Comparison of ENCODE assay signal across 8 cellular contexts in the genomic region with DNA sequence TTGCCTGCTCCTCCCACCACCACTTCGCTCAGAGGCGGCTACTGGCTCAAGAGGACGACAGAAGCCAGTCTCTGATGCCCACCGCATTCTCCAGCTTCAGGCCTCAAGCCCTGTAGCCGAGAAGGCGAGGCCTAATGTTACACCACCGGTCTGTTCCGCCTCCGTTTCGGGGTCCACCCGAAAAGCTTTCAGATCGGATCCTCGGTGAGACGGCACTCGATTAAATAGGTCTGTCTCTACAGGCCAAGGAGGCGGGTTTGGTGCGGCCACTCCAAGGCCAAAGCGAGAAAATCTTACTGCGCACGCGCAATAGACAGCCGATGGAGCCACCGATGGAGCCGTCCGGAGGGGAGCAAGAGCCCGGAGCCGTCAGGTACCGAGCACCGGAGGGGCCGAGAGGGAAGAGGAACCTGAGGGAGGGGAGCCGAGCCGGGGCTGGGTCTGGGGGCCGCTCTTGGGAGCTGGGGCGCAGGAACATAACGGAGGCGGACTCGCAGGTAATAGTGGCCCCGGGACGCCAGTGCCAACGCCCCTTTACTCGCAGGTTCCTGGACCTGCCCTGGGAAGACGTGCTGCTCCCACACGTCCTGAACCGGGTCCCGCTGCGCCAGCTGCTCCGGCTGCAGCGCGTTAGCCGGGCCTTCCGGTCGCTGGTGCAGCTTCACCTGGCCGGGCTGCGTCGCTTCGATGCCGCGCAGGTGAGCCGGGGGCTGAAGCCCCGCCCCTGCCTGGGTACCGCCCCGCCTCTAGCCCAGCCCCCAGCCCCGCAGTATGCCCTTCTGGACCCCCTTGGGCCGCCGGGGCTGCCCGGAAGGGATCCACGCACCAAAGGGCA. TPM values are rescaled to one million over a fixed set of nuclear protein-coding genes. Genes with fewer than 3 reads are reported as not detected.
A peak's percentile ranks its signal among the peaks of the same experiment; 100 is the strongest.
DNase-seq lines count a peak whose midpoint lies in the region; ATAC-seq and TF ChIP-seq lines count a peak whose summit lies in the region.

A gene with protein sequence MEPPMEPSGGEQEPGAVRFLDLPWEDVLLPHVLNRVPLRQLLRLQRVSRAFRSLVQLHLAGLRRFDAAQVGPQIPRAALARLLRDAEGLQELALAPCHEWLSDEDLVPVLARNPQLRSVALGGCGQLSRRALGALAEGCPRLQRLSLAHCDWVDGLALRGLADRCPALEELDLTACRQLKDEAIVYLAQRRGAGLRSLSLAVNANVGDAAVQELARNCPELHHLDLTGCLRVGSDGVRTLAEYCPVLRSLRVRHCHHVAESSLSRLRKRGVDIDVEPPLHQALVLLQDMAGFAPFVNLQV (plus strand): TSS at position 27 of the 835 bp plus-strand sequence. CDS start 294 bp downstream, at position 321.

- H4K20me1 ChIP-seq in BLaER1 treated with 17β-estradiol and CSF1 and Interleukin-3, amounts not matched to agents 10 nM and 100 nM: peaks cover 5 to 42% (median 26%) of the 10 kb centered on the region in 11 experiments; a peak in 16 of 22 replicates

- H3K27ac ChIP-seq in BLaER1 treated with 17β-estradiol and CSF1 and Interleukin-3, amounts not matched to agents 10 nM and 100 nM: peak within 1 kb of the TSS; percentile 72 to 86 (median 79)
- H3K27ac ChIP-seq in left lung: peak within 1 kb of the TSS; percentile 90 to 91

- intact Hi-C loops in left lung (cut with DNase I): no loop called here

- peak; percentile 71 for ATAC-seq in GM19372 (IDR thresholded peaks at IDR 0.05; ENCODE audit: low read depth, unreplicated experiment)
- ATAC-seq in HG03558 (IDR thresholded peaks at IDR 0.05; ENCODE audit: extremely low read depth, unreplicated experiment): peak; percentile 39
- ATAC-seq in left lung: peak; percentile 80

- peak within 1 kb of the TSS; percentile 96 to 100 (median 99) for H3K4me2 ChIP-seq in BLaER1 treated with 17β-estradiol and CSF1 and Interleukin-3, amounts not matched to agents 10 nM and 100 nM

- H3K9ac ChIP-seq in BLaER1 treated with 17β-estradiol and CSF1 and Interleukin-3, amounts not matched to agents 10 nM and 100 nM: peak within 1 kb of the TSS; percentile 79 to 91 (median 85)

- TF ChIP-seq CTCF in left lung (IDR thresholded peaks at IDR 0.05): peak in 1 of 2 donors; percentile 14

- peak within 1 kb of the TSS; percentile 81 to 98 (median 88) for H3K4me3 ChIP-seq in BLaER1 treated with 17β-estradiol and CSF1 and Interleukin-3, amounts not matched to agents 10 nM and 100 nM
- peak within 1 kb of the TSS; percentile 72 to 98 for H3K4me3 ChIP-seq in left lung

- peaks cover 33 to 44% (median 37%) of the 10 kb centered on the region in 10 experiments for H3K4me1 ChIP-seq in BLaER1 treated with 17β-estradiol and CSF1 and Interleukin-3, amounts not matched to agents 10 nM and 100 nM
- peaks cover 17 to 39% of the 10 kb centered on the region in 2 donors for H3K4me1 ChIP-seq in left lung

- H3K9me3 ChIP-seq in BLaER1 treated with 17β-estradiol and CSF1 and Interleukin-3, amounts not matched to agents 10 nM and 100 nM (replicated peaks in 1 of 11): no peaks in the 10 kb centered on the region
- H3K9me3 ChIP-seq in left lung: no peaks in the 10 kb centered on the region

- DNase-seq in NCI-H748 treated with DMSO at 0.1 percent for 48 hours (lab: John Stamatoyannopoulos, UW) (peak; percentile 82), dedifferentiated amniotic fluid mesenchymal stem cell (ENCODE audit: extremely low spot score) (peak; percentile 97), left lung (peak; percentile 96 to 97)
- DNase-seq in activated CD4-positive, alpha-beta T cell treated with anti-CD3 and anti-CD28 coated beads, Interleukin-2, amount 50 U/mL, for 24 hours (ENCODE audit: low read depth in 1 of 2, low spot score in 1 of 2): peak; percentile 91 to 95
- DNase-seq in stimulated activated CD4-positive, alpha-beta T cell treated with anti-CD3 and anti-CD28 coated beads, Interleukin-2, amount 100 ng/mL, for 48 hours: peak; percentile 98

- H3K36me3 ChIP-seq in BLaER1 treated with 17β-estradiol and CSF1 and Interleukin-3, amounts not matched to agents 10 nM and 100 nM: peaks cover 18 to 30% (median 26%) of the 10 kb centered on the region in 11 experiments
- H3K36me3 ChIP-seq in left lung: peaks cover 0 to 21% of the 10 kb centered on the region in 2 donors

- peaks cover 24 to 38% (median 36%) of the 10 kb centered on the region in 11 experiments for H3K27me3 ChIP-seq in BLaER1 treated with 17β-estradiol and CSF1 and Interleukin-3, amounts not matched to agents 10 nM and 100 nM
- H3K27me3 ChIP-seq in left lung: peaks cover 0 to 38% of the 10 kb centered on the region in 2 donors

RNA-seq across cellular contexts. Expression of the gene that starts here (rescaled TPM):
- 10 to 100 TPM; 17.4 to 18.7 TPM for total RNA-seq in left lung

Comparison
In these comparisons a context has a peak if more than half of its experiments do, and no peak if none do; other contexts are left out.
1. Peak in every context shown above with its lines: DNase-seq, ATAC-seq, H3K4me3 ChIP-seq and H3K27ac ChIP-seq.